1 cellular context compared by ENCODE assay signal in genomic region chr3:149566296-149566945, GRCh38.
TF ChIP-seq lines count a peak whose summit lies in the region.

No MANE protein-coding gene starts in this region.

TF ChIP-seq in WTC11, 78 proteins besides CTCF, POLR2A, EP300 and RAD21 (continued from another document):
- no peak for TF ChIP-seq GABPB1 (CRISPR knock-in tag; IDR thresholded peaks at IDR 0.05)
- no peak for TF ChIP-seq NFE2L1 (CRISPR knock-in tag; IDR thresholded peaks at IDR 0.05)
- no peak for TF ChIP-seq IRF2 (CRISPR knock-in tag; IDR thresholded peaks at IDR 0.05; ENCODE audit: borderline replicate concordance, low read depth)
- TF ChIP-seq ZNF121 (CRISPR knock-in tag; IDR thresholded peaks at IDR 0.05) = no peak
- TF ChIP-seq, protein P1, sequence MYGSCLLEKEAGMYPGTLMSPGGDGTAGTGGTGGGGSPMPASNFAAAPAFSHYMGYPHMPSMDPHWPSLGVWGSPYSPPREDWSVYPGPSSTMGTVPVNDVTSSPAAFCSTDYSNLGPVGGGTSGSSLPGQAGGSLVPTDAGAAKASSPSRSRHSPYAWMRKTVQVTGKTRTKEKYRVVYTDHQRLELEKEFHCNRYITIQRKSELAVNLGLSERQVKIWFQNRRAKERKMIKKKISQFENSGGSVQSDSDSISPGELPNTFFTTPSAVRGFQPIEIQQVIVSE (CRISPR knock-in tag; IDR thresholded peaks at IDR 0.05; ENCODE audit: borderline replicate concordance) = no peak
- TF ChIP-seq USF2 (CRISPR knock-in tag; IDR thresholded peaks at IDR 0.05) = no peak
- TF ChIP-seq, protein P2, sequence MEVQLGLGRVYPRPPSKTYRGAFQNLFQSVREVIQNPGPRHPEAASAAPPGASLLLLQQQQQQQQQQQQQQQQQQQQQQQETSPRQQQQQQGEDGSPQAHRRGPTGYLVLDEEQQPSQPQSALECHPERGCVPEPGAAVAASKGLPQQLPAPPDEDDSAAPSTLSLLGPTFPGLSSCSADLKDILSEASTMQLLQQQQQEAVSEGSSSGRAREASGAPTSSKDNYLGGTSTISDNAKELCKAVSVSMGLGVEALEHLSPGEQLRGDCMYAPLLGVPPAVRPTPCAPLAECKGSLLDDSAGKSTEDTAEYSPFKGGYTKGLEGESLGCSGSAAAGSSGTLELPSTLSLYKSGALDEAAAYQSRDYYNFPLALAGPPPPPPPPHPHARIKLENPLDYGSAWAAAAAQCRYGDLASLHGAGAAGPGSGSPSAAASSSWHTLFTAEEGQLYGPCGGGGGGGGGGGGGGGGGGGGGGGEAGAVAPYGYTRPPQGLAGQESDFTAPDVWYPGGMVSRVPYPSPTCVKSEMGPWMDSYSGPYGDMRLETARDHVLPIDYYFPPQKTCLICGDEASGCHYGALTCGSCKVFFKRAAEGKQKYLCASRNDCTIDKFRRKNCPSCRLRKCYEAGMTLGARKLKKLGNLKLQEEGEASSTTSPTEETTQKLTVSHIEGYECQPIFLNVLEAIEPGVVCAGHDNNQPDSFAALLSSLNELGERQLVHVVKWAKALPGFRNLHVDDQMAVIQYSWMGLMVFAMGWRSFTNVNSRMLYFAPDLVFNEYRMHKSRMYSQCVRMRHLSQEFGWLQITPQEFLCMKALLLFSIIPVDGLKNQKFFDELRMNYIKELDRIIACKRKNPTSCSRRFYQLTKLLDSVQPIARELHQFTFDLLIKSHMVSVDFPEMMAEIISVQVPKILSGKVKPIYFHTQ (CRISPR knock-in tag; IDR thresholded peaks at IDR 0.05) = no peak
